13 cellular contexts compared by ENCODE assay signal in the genomic region with DNA sequence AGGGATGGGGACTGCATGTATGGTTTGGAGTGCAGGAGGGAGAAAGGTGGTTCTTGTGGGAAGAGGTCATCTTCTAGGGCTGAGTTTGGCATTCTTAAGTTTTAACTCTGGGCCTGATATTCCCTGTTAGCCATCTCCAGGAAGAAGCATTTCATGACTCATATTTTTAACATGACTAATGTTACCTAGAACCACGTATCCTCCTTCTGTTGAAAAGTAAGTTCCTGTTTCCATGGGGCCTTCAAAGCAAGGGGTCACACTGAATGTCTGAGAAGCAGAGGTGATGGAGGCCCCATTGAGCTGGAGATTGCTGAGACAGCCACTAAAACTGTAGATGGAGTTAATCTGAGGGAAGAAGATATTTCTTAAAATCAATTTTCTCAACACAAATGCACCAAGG. TPM values are rescaled to one million over a fixed set of nuclear protein-coding genes. Genes with fewer than 3 reads are reported as not detected.
DNase-seq lines count a peak whose midpoint lies in the region; ATAC-seq and TF ChIP-seq lines count a peak whose summit lies in the region.
"Had no signal": no experiment of that assay in that cellular context is flagged by ENCODE, and none has a peak within 500 bp of the region (broad histone marks: within the 10 kb centered on the region; RNA-seq: fewer than 3 reads in every experiment).

No MANE protein-coding gene starts in this region.

- H3K4me2 ChIP-seq in SK-N-SH: no peak overlapping the region

- no peak overlapping the region for H2AFZ ChIP-seq in SK-N-SH (ENCODE audit: low read depth)

- H3K4me1 ChIP-seq in SJCRH30: peaks cover 53% of the 10 kb centered on the region
- H3K4me1 ChIP-seq in SK-N-SH (ENCODE audit: control insufficient read depth in 1 of 2, insufficient read depth in 2 of 2, low read depth in 1 of 2, low read length in 1 of 2): peaks cover 0 to 16% of the 10 kb centered on the region in 2 experiments; a peak in 2 of 4 replicates

- no peaks in the 10 kb centered on the region for H3F3A ChIP-seq in SK-N-SH (replicated peaks; ENCODE audit: insufficient read depth)

- H3K27me3 Mint-ChIP-seq in CD4-positive, alpha-beta T cell: peaks cover 18% of the 10 kb centered on the region

- 50% methylated on average over 1 of the region's 1 CpG for WGBS in SK-N-SH (ENCODE audit: low lambda C conversion rate)

- no peaks in the 10 kb centered on the region for H3K79me2 ChIP-seq in SK-N-SH (ENCODE audit: insufficient read depth)

- H3K27me3 ChIP-seq in SJCRH30: no peaks in the 10 kb centered on the region
- H3K27me3 ChIP-seq in SK-N-SH (ENCODE audit: insufficient read depth): no peaks in the 10 kb centered on the region
- H3K27me3 ChIP-seq in CD4-positive, alpha-beta T cell (ENCODE audit: control insufficient read depth, insufficient read depth, low read length): peaks cover 10% of the 10 kb centered on the region
- H3K27me3 ChIP-seq: right atrium auricular region had no signal

- no peak for TF ChIP-seq EP300 in SK-N-SH (IDR thresholded peaks at IDR 0.05; ENCODE audit: borderline replicate concordance in 1 of 2, low read depth in 1 of 2, low read length in 1 of 2)

- no peak overlapping the region for H3K9ac ChIP-seq in SK-N-SH

- no peaks in the 10 kb centered on the region for H4K20me1 ChIP-seq in SK-N-SH (ENCODE audit: insufficient read depth)

- H3K9me3 Mint-ChIP-seq in CD4-positive, alpha-beta T cell: no peaks in the 10 kb centered on the region
- H3K9me3 Mint-ChIP-seq: CD14-positive monocyte had no signal

- no peaks in the 10 kb centered on the region for H3K36me3 ChIP-seq in SJCRH30
- peaks cover 0 to 42% of the 10 kb centered on the region in 2 experiments for H3K36me3 ChIP-seq in SK-N-SH (replicated peaks in 1 of 2; ENCODE audit: control insufficient read depth in 1 of 2, insufficient read depth in 2 of 2, low read length in 1 of 2)

- DNase-seq in A172 (ENCODE audit: low spot score): peak; percentile 6
- DNase-seq in H4 (ENCODE audit: low spot score): peak; percentile 3
- peak; percentile 26 to 54 for DNase-seq in SJCRH30
- DNase-seq in fibroblast of the aortic adventitia (ENCODE audit: low read depth): peak; percentile 12
- DNase-seq in SK-N-SH: no peak
- no peak for DNase-seq in CD4-positive, alpha-beta T cell
- DNase-seq in coronary artery (ENCODE audit: low spot score): no peak
- DNase-seq: activated naive CD4-positive, alpha-beta T cell treated with anti-CD3 and anti-CD28 coated beads, Interleukin-2, amount 50 U/mL, for 16 hours; NCI-H524 treated with DMSO at 0.1 percent for 48 hours had no signal

- no peak overlapping the region for H3K4me3 ChIP-seq in SJCRH30
- H3K4me3 ChIP-seq in fibroblast of the aortic adventitia (ENCODE audit: low read depth, low read length): no peak overlapping the region
- H3K4me3 ChIP-seq in SK-N-SH (ENCODE audit: low read depth in 2 of 2, low read length in 1 of 2): no peak overlapping the region
- no peak overlapping the region for H3K4me3 ChIP-seq in coronary artery
- H3K4me3 ChIP-seq: GM12878, right atrium auricular region had no signal

- H3K27ac ChIP-seq in SJCRH30: peak overlapping the region; percentile 87
- H3K27ac ChIP-seq in SK-N-SH (ENCODE audit: low read depth in 2 of 2, low read length in 1 of 2): peak overlapping the region in 1 of 2 experiments; percentile 22; a peak in 1 of 4 replicates
- no peak overlapping the region for H3K27ac ChIP-seq in CD4-positive, alpha-beta T cell (ENCODE audit: low read depth, low read length)
- no peak overlapping the region for H3K27ac ChIP-seq in coronary artery
- H3K27ac ChIP-seq: right atrium auricular region had no signal

- intact Hi-C loops in CD4-positive, alpha-beta T cell (cut with DNase I, micrococcal nuclease): no loop called here

- H3K27ac Mint-ChIP-seq in CD4-positive, alpha-beta T cell: no peak overlapping the region
- H3K27ac Mint-ChIP-seq: CD14-positive monocyte had no signal

- TF ChIP-seq CTCF in fibroblast of the aortic adventitia (IDR thresholded peaks at IDR 0.05; ENCODE audit: insufficient read depth, low read length): no peak
- no peak for TF ChIP-seq CTCF in SK-N-SH (IDR thresholded peaks at IDR 0.05)
- TF ChIP-seq CTCF in CD4-positive, alpha-beta T cell (IDR thresholded peaks at IDR 0.05): no peak
- no peak for TF ChIP-seq CTCF in coronary artery (IDR thresholded peaks at IDR 0.05)

- no peak overlapping the region for H3K4me3 Mint-ChIP-seq in CD4-positive, alpha-beta T cell
- H3K4me3 Mint-ChIP-seq: CD14-positive monocyte had no signal

- no peak for TF ChIP-seq RAD21 in SK-N-SH (IDR thresholded peaks at IDR 0.05; ENCODE audit: low read length)

- CTCF ChIA-PET in SK-N-SH (lab: Yijun Ruan, JAX): interaction anchor here (0.6 kb wide), 1 partner anchor 30 kb away, joined by 3 read pairs; no protein-coding TSS in a partner anchor
- CTCF ChIA-PET in CD4-positive, alpha-beta T cell (lab: Charles Lee): no interaction called here

- POLR2A ChIA-PET in SK-N-SH (lab: Yijun Ruan, JAX): no interaction called here
- POLR2A ChIA-PET in CD4-positive, alpha-beta T cell (lab: Charles Lee): interaction anchor here (1.1 kb wide), 1 partner anchor 30 kb away, joined by 4 read pairs; a partner anchor contains a TSS

- no peak for ATAC-seq in CD4-positive, alpha-beta T cell (ENCODE audit: poor library complexity)
- no peak for ATAC-seq in GM18858 (IDR thresholded peaks at IDR 0.05; ENCODE audit: unreplicated experiment)
- ATAC-seq: GM12878 had no signal

- H3K9me3 ChIP-seq in SJCRH30 (replicated peaks) (no peaks in the 10 kb centered on the region), SK-N-SH (no peaks in the 10 kb centered on the region)
- no peaks in the 10 kb centered on the region for H3K9me3 ChIP-seq in CD4-positive, alpha-beta T cell (ENCODE audit: control insufficient read depth, low read length)
- H3K9me3 ChIP-seq: right atrium auricular region had no signal

- H3K36me3 Mint-ChIP-seq in CD4-positive, alpha-beta T cell (ENCODE audit: low read depth): no peaks in the 10 kb centered on the region
- H3K36me3 Mint-ChIP-seq: CD14-positive monocyte had no signal

- no peaks in the 10 kb centered on the region for H3K4me1 Mint-ChIP-seq in CD4-positive, alpha-beta T cell (ENCODE audit: low read depth)

- no peaks in the 10 kb centered on the region for H3K9me2 ChIP-seq in SK-N-SH

TF ChIP-seq in SK-N-SH, 30 proteins besides CTCF, POLR2A, EP300 and RAD21:
- TF ChIP-seq POLR2AphosphoS5 (IDR thresholded peaks at IDR 0.05; ENCODE audit: low read depth, low read length): no peak
- no peak for TF ChIP-seq RCOR1 (IDR thresholded peaks at IDR 0.05; ENCODE audit: low read length)
TF ChIP-seq in SK-N-SH: peak in this region for 0.

RNA-seq across cellular contexts. Expression of a gene that starts 30.2 kb away (rescaled TPM):
- 6.3 and 11.3 TPM in 2 replicates for total RNA-seq in A172 (2014; rRNA removed; shearing (Covaris generic))
- total RNA-seq in H4 (2014; rRNA removed; shearing (Covaris generic)): 6.6 and 14.1 TPM in 2 replicates
- 53.3 and 53.4 TPM in 2 replicates for total RNA-seq in SJCRH30 (2014; rRNA removed; shearing (Covaris generic))
- total RNA-seq in fibroblast of the aortic adventitia (ENCODE audit: low replicate concordance): 19.2 and 32.7 TPM in 2 replicates
- polyA plus RNA-seq in SK-N-SH (2012; rRNA removed): 15.9 and 20.6 TPM in 2 replicates
- polyA plus RNA-seq in SK-N-SH (2012; cell fraction: cytosol; rRNA removed): 18.5 and 21.2 TPM in 2 replicates
- 6.7 and 7.1 TPM in 2 replicates for polyA plus RNA-seq in SK-N-SH (2012; cell fraction: nucleus; rRNA removed)
- 1 to 10 TPM; 3.6 to 4.4 TPM for total RNA-seq in CD4-positive, alpha-beta T cell

RNA-seq across cellular contexts. Expression of a gene that starts 30.3 kb away (rescaled TPM):
- total RNA-seq in A172 (2014; rRNA removed; shearing (Covaris generic)): 12.9 and 20.0 TPM in 2 replicates
- 11.9 and 17.2 TPM in 2 replicates for total RNA-seq in H4 (2014; rRNA removed; shearing (Covaris generic))
- 71.3 and 84.5 TPM in 2 replicates for total RNA-seq in SJCRH30 (2014; rRNA removed; shearing (Covaris generic))
- total RNA-seq in fibroblast of the aortic adventitia (ENCODE audit: low replicate concordance): 25.0 and 38.2 TPM in 2 replicates
- 11.9 and 14.6 TPM in 2 replicates for polyA plus RNA-seq in SK-N-SH (2012; rRNA removed)
- polyA plus RNA-seq in SK-N-SH (2012; cell fraction: cytosol; rRNA removed): 9.9 and 10.9 TPM in 2 replicates
- 22.4 and 46.4 TPM in 2 replicates for polyA plus RNA-seq in SK-N-SH (2012; cell fraction: nucleus; rRNA removed)
- 10 to 100 TPM; 28.2 to 30.8 TPM for total RNA-seq in CD4-positive, alpha-beta T cell

Comparison
In these comparisons a context has a peak if more than half of its experiments do, and no peak if none do; other contexts are left out.
1. DNase-seq: peak in A172 (single experiment), H4 (single experiment), SJCRH30 (2 of 2) and fibroblast of the aortic adventitia (single experiment); none in SK-N-SH (single experiment), CD4-positive, alpha-beta T cell (0 of 10) and coronary artery (single experiment).